Comparison of ENCODE assay signal across 1 cellular context in genomic region chr13:30968734-30969335, GRCh38.
TF ChIP-seq lines count a peak whose summit lies in the region.

No MANE protein-coding gene starts in this region.

TF ChIP-seq in SK-N-SH, 30 proteins besides CTCF, POLR2A, EP300 and RAD21 (continued from another document):
- TF ChIP-seq ZBTB33 (IDR thresholded peaks at IDR 0.05; ENCODE audit: borderline replicate concordance, low read depth) (no peak), YY1 (IDR thresholded peaks at IDR 0.05; ENCODE audit: low read depth) (no peak), EZH2phosphoT487 (IDR thresholded peaks at IDR 0.05; ENCODE audit: borderline replicate concordance, low read depth) (no peak), ELF1 (IDR thresholded peaks at IDR 0.05) (no peak), POLR2AphosphoS5 (IDR thresholded peaks at IDR 0.05; ENCODE audit: low read depth, low read length) (no peak), MEF2A (IDR thresholded peaks at IDR 0.05; ENCODE audit: borderline replicate concordance, low read depth) (no peak), FOSL2 (IDR thresholded peaks at IDR 0.05; ENCODE audit: borderline replicate concordance, low read depth) (no peak), TCF12 (IDR thresholded peaks at IDR 0.05) (no peak), TAF1 (IDR thresholded peaks at IDR 0.05; ENCODE audit: borderline replicate concordance, low read depth, low read length) (no peak)
- TF ChIP-seq, protein P1, sequence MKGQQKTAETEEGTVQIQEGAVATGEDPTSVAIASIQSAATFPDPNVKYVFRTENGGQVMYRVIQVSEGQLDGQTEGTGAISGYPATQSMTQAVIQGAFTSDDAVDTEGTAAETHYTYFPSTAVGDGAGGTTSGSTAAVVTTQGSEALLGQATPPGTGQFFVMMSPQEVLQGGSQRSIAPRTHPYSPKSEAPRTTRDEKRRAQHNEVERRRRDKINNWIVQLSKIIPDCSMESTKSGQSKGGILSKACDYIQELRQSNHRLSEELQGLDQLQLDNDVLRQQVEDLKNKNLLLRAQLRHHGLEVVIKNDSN (IDR thresholded peaks at IDR 0.05; ENCODE audit: borderline replicate concordance, low read depth) = no peak
